In the genomic region with DNA sequence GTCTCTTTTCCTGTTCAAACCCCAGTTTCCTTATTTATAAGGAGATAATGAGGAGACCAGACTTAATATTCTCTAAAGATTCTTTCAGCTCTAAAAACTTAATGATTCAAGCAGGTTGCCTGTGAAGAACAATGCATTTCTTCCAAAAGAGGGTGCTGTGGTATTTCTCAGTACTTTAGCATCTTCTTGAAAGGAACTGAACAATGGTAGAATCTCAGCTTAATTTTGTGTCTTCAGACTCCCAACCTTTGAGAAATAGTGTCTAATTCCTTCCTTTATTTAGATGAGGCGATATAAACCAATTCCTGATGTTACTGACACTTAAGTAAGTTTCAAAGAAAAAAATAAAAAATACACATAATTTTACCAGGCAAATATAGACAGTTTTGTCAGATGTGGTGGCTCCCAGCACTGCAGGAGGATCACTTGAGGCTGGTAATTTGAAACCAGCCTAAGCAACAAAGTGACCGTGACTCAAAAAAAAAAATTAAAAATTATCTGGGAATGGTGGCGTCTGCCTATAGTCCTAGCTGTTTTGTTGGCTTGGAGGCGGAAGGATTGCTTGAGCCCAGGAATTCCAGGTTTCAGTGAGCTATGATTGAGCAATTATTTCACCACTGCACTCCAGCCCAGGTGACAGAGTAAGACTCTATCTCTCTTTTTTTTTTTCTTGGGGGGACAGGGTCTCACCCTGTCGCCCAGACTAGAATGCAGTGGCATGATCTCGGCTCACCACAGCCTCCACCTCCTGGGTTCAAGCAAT, we compare ENCODE assay signal across 9 cellular contexts.
DNase-seq lines count a peak whose midpoint lies in the region; FAIRE-seq and TF ChIP-seq lines count a peak whose summit lies in the region.
"Had no signal": no experiment of that assay in that cellular context is flagged by ENCODE, and none has a peak within 500 bp of the region (broad histone marks: within the 10 kb centered on the region; RNA-seq: fewer than 3 reads in every experiment).

No MANE protein-coding gene starts in this region.

- no peaks in the 10 kb centered on the region for H3K79me2 ChIP-seq in Loucy (ENCODE audit: insufficient read depth, low read length)

- peak; percentile 50 for DNase-seq in EL
- DNase-seq in bronchial epithelial cell (ENCODE audit: low read depth): peak; percentile 59
- no peak for DNase-seq in mesothelial cell of epicardium (ENCODE audit: low spot score in 2 of 2, unreplicated experiment in 2 of 2)
- no peak for DNase-seq in stimulated activated CD4-positive, alpha-beta T cell treated with anti-CD3 and anti-CD28 coated beads, Interleukin-12 subunit alpha, Interleukin-12 subunit beta, amount 100 ng/mL, for 4 hours
- no peak for DNase-seq in activated T-cell treated with anti-CD3 and anti-CD28 coated beads, Interleukin-2, amount 50 U/mL, for 24 hours
- no peak for DNase-seq in activated CD8-positive, alpha-beta memory T cell treated with anti-CD3 and anti-CD28 coated beads for 24 hours
- no peak for DNase-seq in cerebellar nuclear complex (lab: John Stamatoyannopoulos, UW)
- DNase-seq: right cardiac atrium had no signal

- peak; percentile 63 for TF ChIP-seq CTCF in Loucy (conservative IDR thresholded peaks at IDR 0.05; ENCODE audit: low read length)
- peak; percentile 13 for TF ChIP-seq CTCF in bronchial epithelial cell (IDR thresholded peaks at IDR 0.05; ENCODE audit: insufficient read depth, low read length, severe bottlenecking)
- TF ChIP-seq CTCF in mesothelial cell of epicardium (IDR thresholded peaks at IDR 0.05; ENCODE audit: unreplicated experiment): no peak

- no peaks in the 10 kb centered on the region for H3K36me3 ChIP-seq in Loucy (ENCODE audit: insufficient read depth, low read length)
- H3K36me3 ChIP-seq in bronchial epithelial cell (ENCODE audit: control insufficient read depth, insufficient read depth, low read length): peaks cover 3% of the 10 kb centered on the region

- no peak overlapping the region for H3K4me2 ChIP-seq in Loucy (ENCODE audit: low read depth, low read length, poor library complexity, severe bottlenecking)

- H3K9me3 ChIP-seq in Loucy (ENCODE audit: insufficient read depth, low read depth, low read length): no peaks in the 10 kb centered on the region

- no peaks in the 10 kb centered on the region for H3K9me3 Mint-ChIP-seq in mesothelial cell of epicardium
- no peaks in the 10 kb centered on the region for H3K9me3 Mint-ChIP-seq in activated T-cell treated with anti-CD3 and anti-CD28 coated beads, Interleukin-2, amount 50 U/mL, for 24 hours

- no peak overlapping the region for H2AFZ ChIP-seq in Loucy (ENCODE audit: low read length)

- H3K9me2 ChIP-seq in Loucy (replicated peaks; ENCODE audit: low read depth, low read length): no peaks in the 10 kb centered on the region

- peaks cover 3% of the 10 kb centered on the region for H3K36me3 Mint-ChIP-seq in mesothelial cell of epicardium
- peaks cover 38% of the 10 kb centered on the region for H3K36me3 Mint-ChIP-seq in activated T-cell treated with anti-CD3 and anti-CD28 coated beads, Interleukin-2, amount 50 U/mL, for 24 hours (ENCODE audit: low read depth)

- no peak overlapping the region for H3K4me3 ChIP-seq in Loucy (ENCODE audit: low read length, poor library complexity, severe bottlenecking)
- no peak overlapping the region for H3K4me3 ChIP-seq in bronchial epithelial cell (ENCODE audit: low read depth, low read length)

- peak overlapping the region; percentile 2 for H3K4me3 Mint-ChIP-seq in mesothelial cell of epicardium
- no peak overlapping the region for H3K4me3 Mint-ChIP-seq in activated T-cell treated with anti-CD3 and anti-CD28 coated beads, Interleukin-2, amount 50 U/mL, for 24 hours

- H3K4me1 ChIP-seq in Loucy (ENCODE audit: insufficient read depth, low read length, poor library complexity, severe bottlenecking): peaks cover 1% of the 10 kb centered on the region

- FAIRE-seq in bronchial epithelial cell (lab: Jason Lieb, UNC): no peak

- H3F3A ChIP-seq in Loucy (ENCODE audit: low read depth): no peaks in the 10 kb centered on the region

- peaks cover 13% of the 10 kb centered on the region for H3K4me1 Mint-ChIP-seq in mesothelial cell of epicardium
- peaks cover 22% of the 10 kb centered on the region for H3K4me1 Mint-ChIP-seq in activated T-cell treated with anti-CD3 and anti-CD28 coated beads, Interleukin-2, amount 50 U/mL, for 24 hours (ENCODE audit: low read depth)

- no peaks in the 10 kb centered on the region for H3K27me3 Mint-ChIP-seq in mesothelial cell of epicardium (ENCODE audit: low read depth)
- H3K27me3 Mint-ChIP-seq in activated T-cell treated with anti-CD3 and anti-CD28 coated beads, Interleukin-2, amount 50 U/mL, for 24 hours: no peaks in the 10 kb centered on the region

- H3K27me3 ChIP-seq in Loucy (ENCODE audit: insufficient read depth, low read length, poor library complexity, severe bottlenecking) (no peaks in the 10 kb centered on the region), bronchial epithelial cell (ENCODE audit: control insufficient read depth, insufficient read depth, low read length) (no peaks in the 10 kb centered on the region)

- no peak overlapping the region for H3K9ac ChIP-seq in Loucy (ENCODE audit: low read depth, low read length, poor library complexity, severe bottlenecking)

- H3K27ac Mint-ChIP-seq in mesothelial cell of epicardium: peak overlapping the region; percentile 93
- no peak overlapping the region for H3K27ac Mint-ChIP-seq in activated T-cell treated with anti-CD3 and anti-CD28 coated beads, Interleukin-2, amount 50 U/mL, for 24 hours

- no peaks in the 10 kb centered on the region for H4K20me1 ChIP-seq in Loucy (ENCODE audit: insufficient read depth, low read length, poor library complexity, severe bottlenecking)

Comparison
In these comparisons a context has a peak if more than half of its experiments do, and no peak if none do; other contexts are left out.
1. DNase-seq: peak in EL (single experiment) and bronchial epithelial cell (single experiment); none in mesothelial cell of epicardium (0 of 2), stimulated activated CD4-positive, alpha-beta T cell treated with anti-CD3 and anti-CD28 coated beads, Interleukin-12 subunit alpha, Interleukin-12 subunit beta, amount 100 ng/mL, for 4 hours (single experiment), activated T-cell treated with anti-CD3 and anti-CD28 coated beads, Interleukin-2, amount 50 U/mL, for 24 hours (single experiment), activated CD8-positive, alpha-beta memory T cell treated with anti-CD3 and anti-CD28 coated beads for 24 hours (single experiment) and cerebellar nuclear complex (0 of 2).